In genomic region chr17:2070241-2071023, GRCh38 we compare ENCODE assay signal across 8 cellular contexts. TPM values are rescaled to one million over a fixed set of nuclear protein-coding genes. Genes with fewer than 3 reads are reported as not detected.
DNase-seq lines count a peak whose midpoint lies in the region; ATAC-seq and TF ChIP-seq lines count a peak whose summit lies in the region.

No MANE protein-coding gene starts in this region.

- intact Hi-C loops in activated T-helper 1 cell treated with anti-CD3 and anti-CD28 coated beads, Interleukin-12 subunit alpha, Interleukin-12 subunit beta, Interleukin-2, Interleukin-4 antibody, amounts not matched to agents 30 ng/mL and 10 ng/mL and 1 ng/mL, durations not matched to agents 14 hours and 24 hours and 36 hours (cut with micrococcal nuclease), result loop anchor here (1.0 kb wide), 4 partner anchors 14 to 170 kb away; no protein-coding TSS in a partner anchor
- intact Hi-C loops in posterior vena cava (cut with DNase I), result no loop called here

- H3K27ac ChIP-seq in 22Rv1, result no peak overlapping the region
- peak overlapping the region; percentile 62 for H3K27ac ChIP-seq in neutrophil

- H3K27ac Mint-ChIP-seq in activated T-helper 1 cell treated with anti-CD3 and anti-CD28 coated beads, Interleukin-12 subunit alpha, Interleukin-12 subunit beta, Interleukin-2, Interleukin-4 antibody, amounts not matched to agents 30 ng/mL and 10 ng/mL and 1 ng/mL, durations not matched to agents 14 hours and 24 hours and 36 hours, result peak overlapping the region; percentile 92

- TF ChIP-seq POLR2A in GM19193 (IDR thresholded peaks at IDR 0.05; ENCODE audit: extremely low read depth, insufficient read depth, insufficient read length), result peak; percentile 54

- H3K36me3 Mint-ChIP-seq in activated T-helper 1 cell treated with anti-CD3 and anti-CD28 coated beads, Interleukin-12 subunit alpha, Interleukin-12 subunit beta, Interleukin-2, Interleukin-4 antibody, amounts not matched to agents 30 ng/mL and 10 ng/mL and 1 ng/mL, durations not matched to agents 14 hours and 24 hours and 36 hours (ENCODE audit: low read depth), result peaks cover 41% of the 10 kb centered on the region

- H3K9me3 ChIP-seq in neutrophil, result no peaks in the 10 kb centered on the region

- H3K36me3 ChIP-seq in neutrophil, result peaks cover 33% of the 10 kb centered on the region

- peaks cover 58% of the 10 kb centered on the region for H3K4me1 Mint-ChIP-seq in activated T-helper 1 cell treated with anti-CD3 and anti-CD28 coated beads, Interleukin-12 subunit alpha, Interleukin-12 subunit beta, Interleukin-2, Interleukin-4 antibody, amounts not matched to agents 30 ng/mL and 10 ng/mL and 1 ng/mL, durations not matched to agents 14 hours and 24 hours and 36 hours (ENCODE audit: low read depth)

- H3K4me1 ChIP-seq in neutrophil (ENCODE audit: control insufficient read depth in 1 of 2, insufficient read depth in 1 of 2, low read depth in 1 of 2, low read length in 1 of 2), result peaks cover 33 to 34% of the 10 kb centered on the region in 2 experiments

- ATAC-seq in HG03103 (IDR thresholded peaks at IDR 0.05; ENCODE audit: low read depth, unreplicated experiment), result peak; percentile 47

- H3K9me3 Mint-ChIP-seq in activated T-helper 1 cell treated with anti-CD3 and anti-CD28 coated beads, Interleukin-12 subunit alpha, Interleukin-12 subunit beta, Interleukin-2, Interleukin-4 antibody, amounts not matched to agents 30 ng/mL and 10 ng/mL and 1 ng/mL, durations not matched to agents 14 hours and 24 hours and 36 hours, result no peaks in the 10 kb centered on the region

- no peaks in the 10 kb centered on the region for H3K27me3 ChIP-seq in neutrophil

- H3K27me3 Mint-ChIP-seq in activated T-helper 1 cell treated with anti-CD3 and anti-CD28 coated beads, Interleukin-12 subunit alpha, Interleukin-12 subunit beta, Interleukin-2, Interleukin-4 antibody, amounts not matched to agents 30 ng/mL and 10 ng/mL and 1 ng/mL, durations not matched to agents 14 hours and 24 hours and 36 hours (ENCODE audit: insufficient read depth), result no peaks in the 10 kb centered on the region

- peak; percentile 6; the same call in 1 of the 2 replicates for TF ChIP-seq CTCF in 22Rv1 (IDR thresholded peaks at IDR 0.05)
- no peak for TF ChIP-seq CTCF in neutrophil (IDR thresholded peaks at IDR 0.05)

- peak; percentile 68 for DNase-seq in activated T-helper 1 cell treated with anti-CD3 and anti-CD28 coated beads, Interleukin-12 subunit alpha, Interleukin-12 subunit beta, Interleukin-2, Interleukin-4 antibody, amounts not matched to agents 30 ng/mL and 10 ng/mL and 1 ng/mL, durations not matched to agents 14 hours and 24 hours and 36 hours (ENCODE audit: low spot score)
- DNase-seq in NCI-H2029 (lab: John Stamatoyannopoulos, UW), result no peak
- no peak for DNase-seq in medulla oblongata (ENCODE audit: extremely low spot score)
- no peak for DNase-seq in posterior vena cava (ENCODE audit: low spot score)

- peak overlapping the region; percentile 58 for H3K4me3 Mint-ChIP-seq in activated T-helper 1 cell treated with anti-CD3 and anti-CD28 coated beads, Interleukin-12 subunit alpha, Interleukin-12 subunit beta, Interleukin-2, Interleukin-4 antibody, amounts not matched to agents 30 ng/mL and 10 ng/mL and 1 ng/mL, durations not matched to agents 14 hours and 24 hours and 36 hours

- no peak overlapping the region for H3K4me3 ChIP-seq in neutrophil (ENCODE audit: low read depth in 1 of 2, low read length in 1 of 2)

RNA-seq across cellular contexts. Expression of gene HIC1, which starts 15.5 kb away (rescaled TPM):
- total RNA-seq in activated T-helper 1 cell treated with anti-CD3 and anti-CD28 coated beads, Interleukin-12 subunit alpha, Interleukin-12 subunit beta, Interleukin-2, Interleukin-4 antibody, amounts not matched to agents 30 ng/mL and 10 ng/mL and 1 ng/mL, durations not matched to agents 14 hours and 24 hours and 36 hours, result 45.6 and 47.0 TPM in 2 replicates
- total RNA-seq in posterior vena cava, result 10 to 100 TPM; 41.3 to 64.2 TPM

RNA-seq across cellular contexts. Expression of gene OVCA2, which starts 28.6 kb away (rescaled TPM):
- 43.9 and 44.0 TPM in 2 replicates for total RNA-seq in activated T-helper 1 cell treated with anti-CD3 and anti-CD28 coated beads, Interleukin-12 subunit alpha, Interleukin-12 subunit beta, Interleukin-2, Interleukin-4 antibody, amounts not matched to agents 30 ng/mL and 10 ng/mL and 1 ng/mL, durations not matched to agents 14 hours and 24 hours and 36 hours
- total RNA-seq in posterior vena cava, result 10 to 100 TPM; 17.4 to 21.2 TPM

RNA-seq across cellular contexts. Expression of gene DPH1, which starts 40.5 kb away (rescaled TPM):
- total RNA-seq in activated T-helper 1 cell treated with anti-CD3 and anti-CD28 coated beads, Interleukin-12 subunit alpha, Interleukin-12 subunit beta, Interleukin-2, Interleukin-4 antibody, amounts not matched to agents 30 ng/mL and 10 ng/mL and 1 ng/mL, durations not matched to agents 14 hours and 24 hours and 36 hours, result 49.4 and 61.3 TPM in 2 replicates
- total RNA-seq in posterior vena cava, result 10 to 100 TPM; 26.5 to 27.9 TPM

RNA-seq across cellular contexts. Expression of gene RTN4RL1, which starts 45.3 kb away (rescaled TPM):
- 1.0 TPM in 2 replicates for total RNA-seq in activated T-helper 1 cell treated with anti-CD3 and anti-CD28 coated beads, Interleukin-12 subunit alpha, Interleukin-12 subunit beta, Interleukin-2, Interleukin-4 antibody, amounts not matched to agents 30 ng/mL and 10 ng/mL and 1 ng/mL, durations not matched to agents 14 hours and 24 hours and 36 hours
- total RNA-seq in posterior vena cava, result 1 to 10 TPM; 1.3 to 4.3 TPM
